Comparison of ENCODE assay signal across 30 cellular contexts in the genomic region with DNA sequence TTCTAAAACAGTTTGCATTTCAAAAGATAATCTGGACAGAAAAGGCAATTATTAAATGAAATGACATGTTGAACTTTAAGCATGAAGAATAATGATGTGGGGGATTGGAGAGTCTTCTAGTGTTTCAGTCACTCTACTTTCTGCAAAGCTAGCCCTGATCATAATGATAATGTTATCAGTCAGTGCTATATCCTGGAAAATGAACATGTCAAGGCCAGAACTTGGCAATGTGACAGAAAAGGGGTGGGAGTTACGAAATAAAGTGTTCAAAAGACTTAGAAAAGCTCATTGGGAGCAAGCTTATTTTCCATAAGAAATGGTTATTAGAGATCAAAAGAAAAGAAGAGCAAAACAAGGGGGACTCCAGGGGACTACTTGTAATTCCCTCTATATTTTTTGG.
DNase-seq lines count a peak whose midpoint lies in the region; ATAC-seq, FAIRE-seq and TF ChIP-seq lines count a peak whose summit lies in the region.
"Had no signal": no experiment of that assay in that cellular context is flagged by ENCODE, and none has a peak within 500 bp of the region (broad histone marks: within the 10 kb centered on the region; RNA-seq: fewer than 3 reads in every experiment).

No MANE protein-coding gene starts in this region.

- TF ChIP-seq RAD21 in HepG2 (CRISPR knock-in tag; IDR thresholded peaks at IDR 0.05) = no peak

- ATAC-seq in HepG2 (no peak), right lobe of liver (no peak), HG03469 (IDR thresholded peaks at IDR 0.05; ENCODE audit: unreplicated experiment) (no peak), GM18907 (IDR thresholded peaks at IDR 0.05; ENCODE audit: unreplicated experiment) (no peak)
- ATAC-seq: left colon, T-cell had no signal

- no TSS peak for BruUV-seq in HepG2 (replicated peaks; lab: Mats Ljungman, UMichigan)

- no peak for FAIRE-seq in HepG2 (lab: Jason Lieb, UNC)
- FAIRE-seq: GM12891, RCC 7860 had no signal

- CTCF ChIA-PET in HepG2 (lab: Yijun Ruan, JAX; ENCODE audit: low intra/inter-chr PET ratio, low total read pairs) = no interaction called here

- H3K4me3 ChIP-seq in HepG2 (replicated peaks in 1 of 3; ENCODE audit: insufficient read depth in 1 of 3, low read depth in 2 of 3, low read length in 3 of 3) = no peak overlapping the region
- no peak overlapping the region for H3K4me3 ChIP-seq in right lobe of liver
- H3K4me3 ChIP-seq in adipocyte (ENCODE audit: low read length) = no peak overlapping the region
- H3K4me3 ChIP-seq in fibroblast of the aortic adventitia (ENCODE audit: low read depth, low read length) = no peak overlapping the region
- H3K4me3 ChIP-seq: right atrium auricular region, SJCRH30, testis had no signal

- H3K27me3 ChIP-seq in HepG2 (ENCODE audit: control insufficient read depth in 1 of 2, insufficient read depth in 2 of 2, low read length in 2 of 2) (no peaks in the 10 kb centered on the region), right lobe of liver (no peaks in the 10 kb centered on the region), adipocyte (replicated peaks; ENCODE audit: control insufficient read depth, insufficient read depth, low read length) (no peaks in the 10 kb centered on the region)
- H3K27me3 ChIP-seq: right atrium auricular region, SJCRH30, testis had no signal

- TF ChIP-seq EP300 in HepG2 (IDR thresholded peaks at IDR 0.05; ENCODE audit: low read depth in 2 of 2, low read length in 2 of 2) (no peak), HepG2 (CRISPR knock-in tag; IDR thresholded peaks at IDR 0.05; ENCODE audit: borderline replicate concordance) (no peak)

- 0% methylated on average over 1 of the region's 1 CpG for WGBS in HepG2 (ENCODE audit: low lambda C conversion rate)
- WGBS in right lobe of liver (ENCODE audit: insufficient coverage, low coverage, low lambda C conversion rate, missing lambda C conversion rate) = 43% methylated on average over 1 of the region's 1 CpG

- TF ChIP-seq CTCF in HepG2 (CRISPR knock-in tag; IDR thresholded peaks at IDR 0.05) = no peak
- TF ChIP-seq CTCF in right lobe of liver (IDR thresholded peaks at IDR 0.05) = no peak
- TF ChIP-seq CTCF in fibroblast of the aortic adventitia (IDR thresholded peaks at IDR 0.05; ENCODE audit: insufficient read depth, low read length) = no peak

- POLR2A ChIA-PET in HepG2 (lab: Yijun Ruan, JAX) = no interaction called here

- no peaks in the 10 kb centered on the region for H3K9me3 ChIP-seq in HepG2 (ENCODE audit: low read length)
- H3K9me3 ChIP-seq in right lobe of liver = no peaks in the 10 kb centered on the region
- H3K9me3 ChIP-seq in adipocyte (ENCODE audit: control insufficient read depth, low read length) = no peaks in the 10 kb centered on the region
- H3K9me3 ChIP-seq: right atrium auricular region, SJCRH30, testis had no signal

- H3K9ac ChIP-seq in HepG2 (ENCODE audit: insufficient read depth, low read depth, low read length) = no peak overlapping the region
- H3K9ac ChIP-seq in adipocyte (ENCODE audit: low read length) = no peak overlapping the region
- H3K9ac ChIP-seq: KMS-11 had no signal

- no peak overlapping the region for H3K4me2 ChIP-seq in HepG2 (ENCODE audit: low read depth, low read length)
- H3K4me2 ChIP-seq: KMS-11 had no signal

- H3K4me1 ChIP-seq in HepG2 (ENCODE audit: insufficient read depth, low read length) (no peaks in the 10 kb centered on the region), right lobe of liver (no peaks in the 10 kb centered on the region), adipocyte (ENCODE audit: control insufficient read depth, insufficient read depth, low read length) (no peaks in the 10 kb centered on the region)
- H3K4me1 ChIP-seq: right atrium auricular region, testis had no signal

- intact Hi-C loops in HepG2 (cut with micrococcal nuclease; ENCODE audit: unreplicated experiment) (no loop called here), right lobe of liver (cut with DNase I) (no loop called here)

- in situ Hi-C loops in HepG2 (cut with HindIII; ENCODE audit: extremely low pct_ligation_motif_present, low pct_unique_long_range_greater_than_20kb) = no loop called here

- no peaks in the 10 kb centered on the region for H3K79me2 ChIP-seq in HepG2 (ENCODE audit: insufficient read depth, low read length)

- no peak overlapping the region for H3K27ac ChIP-seq in HepG2 (ENCODE audit: extremely low read length, insufficient read depth, low read length)
- H3K27ac ChIP-seq in right lobe of liver = no peak overlapping the region
- H3K27ac ChIP-seq: HL-60, KMS-11, right atrium auricular region, SJCRH30, testis had no signal

- peak; percentile 7 for DNase-seq in HepG2 (ENCODE audit: low spot score)
- DNase-seq in right lobe of liver = no peak
- peak; percentile 39 for DNase-seq in adipocyte (ENCODE audit: low read depth)
- DNase-seq in fibroblast of the aortic adventitia (ENCODE audit: low read depth) = peak; percentile 19
- no peak for DNase-seq in activated T-cell treated with anti-CD3 and anti-CD28 coated beads, Interleukin-2, amount 50 U/mL, for 48 hours
- DNase-seq: activated CD4-positive, CD25-positive, alpha-beta regulatory T cell; activated gamma-delta T cell treated with Interleukin-2 at 50 U/mL for 16 hours; activated naive CD8-positive, alpha-beta T cell treated with anti-CD3 and anti-CD28 coated beads, Interleukin-2, amount 10 ng/mL, durations not matched to agents 7 days and 5 days; activated T-cell treated with anti-CD3 and anti-CD28 coated beads, Interleukin-2, amount 50 U/mL, for 24 hours; AML-193; CD4-positive, alpha-beta memory T cell; H7; immature natural killer cell; left colon; NCI-H1436 treated with DMSO at 0.1 percent for 48 hours; NCI-H2081 treated with DMSO at 0.1 percent for 48 hours; NCI-H446; NCI-H748 treated with DMSO at 0.1 percent for 48 hours; SJCRH30; stimulated activated CD4-positive, alpha-beta T cell treated with anti-CD3 and anti-CD28 coated beads, Interleukin-1b, Interleukin-23, amount 100 ng/mL, for 48 hours; stimulated activated naive CD4-positive, alpha-beta T cell treated with Interleukin-2 at 50 U/mL for 16 hours; T-cell; testis had no signal

- H3K36me3 ChIP-seq in HepG2 (replicated peaks in 1 of 2; ENCODE audit: control insufficient read depth in 1 of 2, insufficient read depth in 2 of 2, low read length in 2 of 2) (no peaks in the 10 kb centered on the region), right lobe of liver (no peaks in the 10 kb centered on the region), adipocyte (ENCODE audit: control insufficient read depth, insufficient read depth, low read length, severe bottlenecking) (no peaks in the 10 kb centered on the region)
- H3K36me3 ChIP-seq: right atrium auricular region, SJCRH30 had no signal

- TF ChIP-seq POLR2A in HepG2 (IDR thresholded peaks at IDR 0.05; ENCODE audit: insufficient read depth in 1 of 2, low read depth in 2 of 2, low read length in 2 of 2) (no peak), right lobe of liver (IDR thresholded peaks at IDR 0.05) (no peak)

- H2AFZ ChIP-seq in HepG2 (ENCODE audit: low read length) = no peak overlapping the region

- H4K20me1 ChIP-seq in HepG2 (ENCODE audit: insufficient read depth, low read length) = no peaks in the 10 kb centered on the region

TF ChIP-seq in HepG2, 621 proteins besides CTCF, POLR2A, EP300 and RAD21 (continues in another document):
- no peak for TF ChIP-seq CEBPG (CRISPR knock-in tag; IDR thresholded peaks at IDR 0.05)
- TF ChIP-seq, protein P1, sequence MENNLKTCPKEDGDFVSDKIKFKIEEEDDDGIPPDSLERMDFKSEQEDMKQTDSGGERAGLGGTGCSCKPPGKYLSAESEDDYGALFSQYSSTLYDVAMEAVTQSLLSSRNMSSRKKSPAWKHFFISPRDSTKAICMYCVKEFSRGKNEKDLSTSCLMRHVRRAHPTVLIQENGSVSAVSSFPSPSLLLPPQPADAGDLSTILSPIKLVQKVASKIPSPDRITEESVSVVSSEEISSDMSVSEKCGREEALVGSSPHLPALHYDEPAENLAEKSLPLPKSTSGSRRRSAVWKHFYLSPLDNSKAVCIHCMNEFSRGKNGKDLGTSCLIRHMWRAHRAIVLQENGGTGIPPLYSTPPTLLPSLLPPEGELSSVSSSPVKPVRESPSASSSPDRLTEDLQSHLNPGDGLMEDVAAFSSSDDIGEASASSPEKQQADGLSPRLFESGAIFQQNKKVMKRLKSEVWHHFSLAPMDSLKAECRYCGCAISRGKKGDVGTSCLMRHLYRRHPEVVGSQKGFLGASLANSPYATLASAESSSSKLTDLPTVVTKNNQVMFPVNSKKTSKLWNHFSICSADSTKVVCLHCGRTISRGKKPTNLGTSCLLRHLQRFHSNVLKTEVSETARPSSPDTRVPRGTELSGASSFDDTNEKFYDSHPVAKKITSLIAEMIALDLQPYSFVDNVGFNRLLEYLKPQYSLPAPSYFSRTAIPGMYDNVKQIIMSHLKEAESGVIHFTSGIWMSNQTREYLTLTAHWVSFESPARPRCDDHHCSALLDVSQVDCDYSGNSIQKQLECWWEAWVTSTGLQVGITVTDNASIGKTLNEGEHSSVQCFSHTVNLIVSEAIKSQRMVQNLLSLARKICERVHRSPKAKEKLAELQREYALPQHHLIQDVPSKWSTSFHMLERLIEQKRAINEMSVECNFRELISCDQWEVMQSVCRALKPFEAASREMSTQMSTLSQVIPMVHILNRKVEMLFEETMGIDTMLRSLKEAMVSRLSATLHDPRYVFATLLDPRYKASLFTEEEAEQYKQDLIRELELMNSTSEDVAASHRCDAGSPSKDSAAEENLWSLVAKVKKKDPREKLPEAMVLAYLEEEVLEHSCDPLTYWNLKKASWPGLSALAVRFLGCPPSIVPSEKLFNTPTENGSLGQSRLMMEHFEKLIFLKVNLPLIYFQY (CRISPR knock-in tag; IDR thresholded peaks at IDR 0.05; ENCODE audit: borderline replicate concordance) = no peak
- TF ChIP-seq ISX (CRISPR knock-in tag; conservative IDR thresholded peaks at IDR 0.05) = no peak

Comparison
In these comparisons a context has a peak if more than half of its experiments do, and no peak if none do; other contexts are left out.
1. DNase-seq: peak in HepG2 (single experiment), adipocyte (single experiment) and fibroblast of the aortic adventitia (single experiment); none in right lobe of liver (0 of 3) and activated T-cell treated with anti-CD3 and anti-CD28 coated beads, Interleukin-2, amount 50 U/mL, for 48 hours (0 of 2).